Comparison of ENCODE assay signal across 8 cellular contexts in the genomic region with DNA sequence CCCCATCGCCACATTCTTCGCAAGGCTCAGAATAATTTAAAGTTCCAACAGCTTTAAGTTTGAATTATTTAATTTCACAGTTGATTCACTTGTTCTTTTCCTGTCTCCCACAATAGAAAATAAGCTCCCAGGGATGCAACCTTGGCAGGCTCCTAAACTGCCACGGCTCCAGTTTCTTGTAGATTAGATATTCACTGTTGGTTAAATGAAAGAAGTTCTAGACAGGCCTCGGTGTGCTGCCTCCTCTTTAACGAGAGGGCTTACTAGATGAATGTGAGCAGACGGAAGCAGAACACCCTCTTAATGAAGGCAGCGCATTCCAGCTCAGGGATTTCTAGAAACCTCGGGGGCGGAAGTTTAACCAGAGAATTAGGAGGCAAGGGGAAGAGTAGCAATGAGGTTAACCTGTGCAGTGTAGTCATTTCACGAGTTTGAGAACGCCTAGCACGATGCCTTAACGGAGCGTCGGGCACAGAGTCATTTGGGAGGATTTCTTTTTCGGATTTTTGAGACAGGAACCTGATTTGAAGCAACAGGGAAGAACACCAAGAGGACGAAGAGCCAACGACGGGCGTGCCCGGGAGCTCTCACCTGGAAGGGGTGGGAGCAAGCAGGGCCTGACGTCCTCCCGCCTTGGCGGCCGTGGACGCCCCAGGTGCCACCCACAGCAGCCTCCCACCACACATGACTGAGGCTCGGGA. TPM values are rescaled to one million over a fixed set of nuclear protein-coding genes. Genes with fewer than 3 reads are reported as not detected.
DNase-seq lines count a peak whose midpoint lies in the region; ATAC-seq, FAIRE-seq and TF ChIP-seq lines count a peak whose summit lies in the region.

No MANE protein-coding gene starts in this region.

- H3K27me3 Mint-ChIP-seq in activated T-cell treated with anti-CD3 and anti-CD28 coated beads, Interleukin-2, amount 50 U/mL, for 24 hours = no peaks in the 10 kb centered on the region
- H3K27me3 Mint-ChIP-seq in T-helper 1 cell treated with Interleukin-12 subunit alpha and Interleukin-12 subunit beta and Interleukin-4 antibody, amounts not matched to agents 30 μg/mL and 1 μg/mL, for 36 hours (ENCODE audit: low read depth) = peaks cover 17% of the 10 kb centered on the region

- peak; percentile 71 to 86 (median 76) for ATAC-seq in right lobe of liver

- H3K4me1 ChIP-seq in Karpas-422 (ENCODE audit: low read length) = peaks cover 42% of the 10 kb centered on the region
- peaks cover 27% of the 10 kb centered on the region for H3K4me1 ChIP-seq in ectodermal cell (ENCODE audit: control insufficient read depth, insufficient read depth, low read length)
- H3K4me1 ChIP-seq in right lobe of liver = peaks cover 0 to 37% (median 9%) of the 10 kb centered on the region in 4 donors

- no peak overlapping the region for H3K27ac ChIP-seq in Karpas-422 (ENCODE audit: low read length)
- H3K27ac ChIP-seq in ectodermal cell (ENCODE audit: insufficient read depth, low read depth, low read length, poor library complexity, severe bottlenecking) = peak overlapping the region; percentile 68
- peak overlapping the region; percentile 85 to 97 (median 97) for H3K27ac ChIP-seq in right lobe of liver

- DNase-seq in activated T-cell treated with anti-CD3 and anti-CD28 coated beads, Interleukin-2, amount 50 U/mL, for 24 hours = peak; percentile 77
- no peak for DNase-seq in activated T-cell treated with anti-CD3 and anti-CD28 coated beads for 4 hours
- DNase-seq in H54 (ENCODE audit: insufficient read length, low spot score) = peak; percentile 64
- peak; percentile 61 for DNase-seq in Karpas-422
- peak; percentile 73 to 88 (median 86) for DNase-seq in right lobe of liver
- peak; percentile 63 for DNase-seq in stimulated activated naive CD4-positive, alpha-beta T cell treated with Interleukin-2 at 50 U/mL for 16 hours (lab: John Stamatoyannopoulos, UW)

- no peaks in the 10 kb centered on the region for H3K9me3 ChIP-seq in Karpas-422 (ENCODE audit: low read length)
- no peaks in the 10 kb centered on the region for H3K9me3 ChIP-seq in ectodermal cell (ENCODE audit: control insufficient read depth, low read length)
- no peaks in the 10 kb centered on the region for H3K9me3 ChIP-seq in right lobe of liver

- peaks cover 44% of the 10 kb centered on the region for H3K79me2 ChIP-seq in Karpas-422 (ENCODE audit: low read length)

- H3K27ac Mint-ChIP-seq in activated T-cell treated with anti-CD3 and anti-CD28 coated beads, Interleukin-2, amount 50 U/mL, for 24 hours = peak overlapping the region; percentile 98
- peak overlapping the region; percentile 90 for H3K27ac Mint-ChIP-seq in T-helper 1 cell treated with Interleukin-12 subunit alpha and Interleukin-12 subunit beta and Interleukin-4 antibody, amounts not matched to agents 30 μg/mL and 1 μg/mL, for 36 hours

- peak overlapping the region; percentile 87 for H3K4me3 Mint-ChIP-seq in activated T-cell treated with anti-CD3 and anti-CD28 coated beads, Interleukin-2, amount 50 U/mL, for 24 hours
- H3K4me3 Mint-ChIP-seq in T-helper 1 cell treated with Interleukin-12 subunit alpha and Interleukin-12 subunit beta and Interleukin-4 antibody, amounts not matched to agents 30 μg/mL and 1 μg/mL, for 36 hours = peak overlapping the region; percentile 94

- no peak for TF ChIP-seq CTCF in right lobe of liver (IDR thresholded peaks at IDR 0.05)

- peaks cover 27% of the 10 kb centered on the region; the same call in 1 of the 2 replicates for H3K36me3 ChIP-seq in Karpas-422 (ENCODE audit: insufficient read depth, low read length)
- no peaks in the 10 kb centered on the region for H3K36me3 ChIP-seq in ectodermal cell (ENCODE audit: control insufficient read depth, insufficient read depth, low read length)
- peaks cover 0 to 3% (median 0%) of the 10 kb centered on the region in 4 donors for H3K36me3 ChIP-seq in right lobe of liver

- H2AFZ ChIP-seq in Karpas-422 (ENCODE audit: low read length) = peak overlapping the region; percentile 97

- peak overlapping the region; percentile 84 for H3K4me2 ChIP-seq in Karpas-422 (ENCODE audit: low read depth, low read length, poor library complexity, severe bottlenecking)

- H3K4me1 Mint-ChIP-seq in activated T-cell treated with anti-CD3 and anti-CD28 coated beads, Interleukin-2, amount 50 U/mL, for 24 hours (ENCODE audit: low read depth) = peaks cover 56% of the 10 kb centered on the region
- peaks cover 41% of the 10 kb centered on the region for H3K4me1 Mint-ChIP-seq in T-helper 1 cell treated with Interleukin-12 subunit alpha and Interleukin-12 subunit beta and Interleukin-4 antibody, amounts not matched to agents 30 μg/mL and 1 μg/mL, for 36 hours (ENCODE audit: low read depth)

- H3K4me3 ChIP-seq in Karpas-422 (ENCODE audit: low read length) (peak overlapping the region; percentile 94), ectodermal cell (ENCODE audit: insufficient read depth, low read depth, low read length) (peak overlapping the region; percentile 81), right lobe of liver (peak overlapping the region; percentile 70 to 93 (median 79))

- no peaks in the 10 kb centered on the region for H3K9me3 Mint-ChIP-seq in activated T-cell treated with anti-CD3 and anti-CD28 coated beads, Interleukin-2, amount 50 U/mL, for 24 hours
- H3K9me3 Mint-ChIP-seq in T-helper 1 cell treated with Interleukin-12 subunit alpha and Interleukin-12 subunit beta and Interleukin-4 antibody, amounts not matched to agents 30 μg/mL and 1 μg/mL, for 36 hours = no peaks in the 10 kb centered on the region

- peaks cover 43% of the 10 kb centered on the region for H3K36me3 Mint-ChIP-seq in activated T-cell treated with anti-CD3 and anti-CD28 coated beads, Interleukin-2, amount 50 U/mL, for 24 hours (ENCODE audit: low read depth)
- H3K36me3 Mint-ChIP-seq in T-helper 1 cell treated with Interleukin-12 subunit alpha and Interleukin-12 subunit beta and Interleukin-4 antibody, amounts not matched to agents 30 μg/mL and 1 μg/mL, for 36 hours (ENCODE audit: low read depth) = peaks cover 30% of the 10 kb centered on the region

- intact Hi-C loops in right lobe of liver (cut with DNase I) = no loop called here

- WGBS in ectodermal cell, 2 experiments = 25 to 29% methylated on average over 27 of the region's 27 CpGs
- WGBS in right lobe of liver (ENCODE audit: insufficient coverage, low coverage, low lambda C conversion rate, missing lambda C conversion rate) = 3% methylated on average over 22 of the region's 27 CpGs

- H3K9me2 ChIP-seq in Karpas-422 (replicated peaks; ENCODE audit: insufficient read depth, low read length) = no peaks in the 10 kb centered on the region

- no peak for FAIRE-seq in H54 (lab: Jason Lieb, UNC)

- peaks cover 25% of the 10 kb centered on the region for H4K20me1 ChIP-seq in Karpas-422 (ENCODE audit: insufficient read depth, low read depth, low read length)

- H3K9ac ChIP-seq in Karpas-422 (ENCODE audit: low read length) = peak overlapping the region; percentile 90

- TF ChIP-seq POLR2A in H54 (IDR thresholded peaks at IDR 0.05; ENCODE audit: low read depth, low read length) = no peak
- TF ChIP-seq POLR2A in right lobe of liver (IDR thresholded peaks at IDR 0.05) = no peak

- H3K27me3 ChIP-seq in Karpas-422 (ENCODE audit: low read length) (no peaks in the 10 kb centered on the region), ectodermal cell (ENCODE audit: control insufficient read depth, insufficient read depth, low read length, poor library complexity, severe bottlenecking) (no peaks in the 10 kb centered on the region), right lobe of liver (no peaks in the 10 kb centered on the region)

RNA-seq across cellular contexts. Expression of gene SMC5, which starts 0.6 kb away (rescaled TPM):
- total RNA-seq in Karpas-422 (2014; rRNA removed; shearing (Covaris generic); ENCODE audit: low replicate concordance) = 18.8 and 42.8 TPM in 2 replicates
- polyA plus RNA-seq in ectodermal cell (2013, experiment 1 of 4) = 31.8 TPM
- polyA plus RNA-seq in ectodermal cell (2013, experiment 2 of 4) = 37.4 TPM
- polyA plus RNA-seq in ectodermal cell (2013, experiment 3 of 4) = 23.4 TPM
- polyA plus RNA-seq in ectodermal cell (2013, experiment 4 of 4) = 28.8 TPM
- 10 to 100 TPM; 10.6 to 13.9 (median 13.0) TPM for total RNA-seq in right lobe of liver
